8 cellular contexts compared by ENCODE assay signal in genomic region chr15:83206387-83206970, GRCh38. TPM values are rescaled to one million over a fixed set of nuclear protein-coding genes. Genes with fewer than 3 reads are reported as not detected.
DNase-seq lines count a peak whose midpoint lies in the region; ATAC-seq and TF ChIP-seq lines count a peak whose summit lies in the region.

No MANE protein-coding gene starts in this region.

- no TSS peak for BruUV-seq in Panc1 (replicated peaks; lab: Mats Ljungman, UMichigan)

- no peaks in the 10 kb centered on the region; the same call in 1 of the 2 replicates for H3K36me3 ChIP-seq in Panc1 (ENCODE audit: control insufficient read depth, insufficient read depth, low read length)

- POLR2A ChIA-PET in Panc1 (lab: Charles Lee), result interaction anchor here (0.6 kb wide), 1 partner anchor 161 kb away, joined by 8 read pairs; no protein-coding TSS in a partner anchor

- TF ChIP-seq CTCF in Panc1 (IDR thresholded peaks at IDR 0.05) (no peak), mesothelial cell of epicardium (IDR thresholded peaks at IDR 0.05; ENCODE audit: unreplicated experiment) (no peak)

- in situ Hi-C loops in Panc1 (cut with HindIII; ENCODE audit: low pct_unique_long_range_greater_than_20kb, low sequenced_read_pairs), result no loop called here

- ATAC-seq in Panc1 (peak; percentile 19; the same call in 1 of the 2 replicates), HG03175 (IDR thresholded peaks at IDR 0.05; ENCODE audit: unreplicated experiment) (no peak), HG03196 (IDR thresholded peaks at IDR 0.05; ENCODE audit: unreplicated experiment) (no peak)

- peak overlapping the region; percentile 94 for H3K27ac Mint-ChIP-seq in mesothelial cell of epicardium

- H3K4me1 Mint-ChIP-seq in mesothelial cell of epicardium, result peaks cover 44% of the 10 kb centered on the region

- H3K27me3 Mint-ChIP-seq in mesothelial cell of epicardium (ENCODE audit: low read depth), result no peaks in the 10 kb centered on the region

- peak overlapping the region; percentile 50 to 65 for H3K4me3 ChIP-seq in Panc1 (ENCODE audit: low read depth in 2 of 2, low read length in 2 of 2)

- no peaks in the 10 kb centered on the region for H3K9me3 ChIP-seq in Panc1 (ENCODE audit: control insufficient read depth, insufficient read depth, low read depth, low read length)

- CTCF ChIA-PET in Panc1 (lab: Charles Lee), result no interaction called here

- no peaks in the 10 kb centered on the region for H3K9me3 Mint-ChIP-seq in mesothelial cell of epicardium

- H3K4me1 ChIP-seq in Panc1 (ENCODE audit: control insufficient read depth, insufficient read depth, low read length), result peaks cover 16% of the 10 kb centered on the region

- peak overlapping the region; percentile 80 for H3K27ac ChIP-seq in Panc1 (ENCODE audit: low read length)

- peak overlapping the region; percentile 90 for H3K4me3 Mint-ChIP-seq in mesothelial cell of epicardium

- no peaks in the 10 kb centered on the region for H3K36me3 Mint-ChIP-seq in mesothelial cell of epicardium

- H3K27me3 ChIP-seq in Panc1 (ENCODE audit: control insufficient read depth, insufficient read depth, low read length), result no peaks in the 10 kb centered on the region

- DNase-seq in DMS 273 (lab: John Stamatoyannopoulos, UW; ENCODE audit: unreplicated experiment), result peak; percentile 37
- DNase-seq in DMS 273 treated with DMSO at 0.1 percent for 48 hours (lab: John Stamatoyannopoulos, UW), result no peak
- DNase-seq in Panc1 (ENCODE audit: low read depth, low spot score), result no peak
- DNase-seq in ecto neural progenitor cell (ENCODE audit: low spot score), result peak; percentile 45
- DNase-seq in mesothelial cell of epicardium (ENCODE audit: low spot score in 2 of 2, unreplicated experiment in 2 of 2), result no peak
- no peak for DNase-seq in middle frontal gyrus (ENCODE audit: extremely low spot score, low spot score)

- intact Hi-C loops in Panc1 (cut with micrococcal nuclease; ENCODE audit: unreplicated experiment), result no loop called here

RNA-seq across cellular contexts. Expression of gene HDGFL3, which starts 1.1 kb away (rescaled TPM):
- 34.1 TPM for total RNA-seq in Panc1 (2021; ENCODE audit: unreplicated experiment)
- 19.7 TPM for polyA plus RNA-seq in Panc1 (2012; ENCODE audit: insufficient read length)
- total RNA-seq in mesothelial cell of epicardium, result 92.2 to 97.2 TPM (median 95.7 TPM) in 3 replicates

Comparison
In these comparisons a context has a peak if more than half of its experiments do, and no peak if none do; other contexts are left out.
1. DNase-seq: peak in DMS 273 (single experiment) and ecto neural progenitor cell (single experiment); none in DMS 273 treated with DMSO at 0.1 percent for 48 hours (single experiment), Panc1 (single experiment), mesothelial cell of epicardium (0 of 2) and middle frontal gyrus (single experiment).